Comparison of ENCODE assay signal across 27 cellular contexts in genomic region chr1:7630378-7630777, GRCh38.
DNase-seq lines count a peak whose midpoint lies in the region; ATAC-seq and TF ChIP-seq lines count a peak whose summit lies in the region.
"Had no signal": no experiment of that assay in that cellular context is flagged by ENCODE, and none has a peak within 500 bp of the region (broad histone marks: within the 10 kb centered on the region; RNA-seq: fewer than 3 reads in every experiment).

No MANE protein-coding gene starts in this region.

- H2AFZ ChIP-seq in smooth muscle cell (ENCODE audit: low read depth): no peak overlapping the region
- H2AFZ ChIP-seq: hepatocyte had no signal

- H3K36me3 ChIP-seq in smooth muscle cell (ENCODE audit: low read depth): no peaks in the 10 kb centered on the region
- H3K36me3 ChIP-seq: breast epithelium, right atrium auricular region had no signal

- H3F3A ChIP-seq in smooth muscle cell (ENCODE audit: low read depth): no peaks in the 10 kb centered on the region

- 82% methylated on average over 8 of the region's 8 CpGs for WGBS in smooth muscle cell (ENCODE audit: low lambda C conversion rate)

- H4K20me1 ChIP-seq in smooth muscle cell (ENCODE audit: low read depth): no peaks in the 10 kb centered on the region

- no peaks in the 10 kb centered on the region for H3K9me3 ChIP-seq in smooth muscle cell (replicated peaks; ENCODE audit: low read depth)
- H3K9me3 ChIP-seq: breast epithelium, right atrium auricular region had no signal

- peaks cover 9% of the 10 kb centered on the region for H3K27me3 ChIP-seq in smooth muscle cell (ENCODE audit: low read depth)
- H3K27me3 ChIP-seq: right atrium auricular region had no signal

- no peak overlapping the region for H3K9ac ChIP-seq in smooth muscle cell (ENCODE audit: low read depth)

- no peak overlapping the region for H3K4me2 ChIP-seq in smooth muscle cell
- H3K4me2 ChIP-seq: hepatocyte had no signal

- no peaks in the 10 kb centered on the region for H3K4me1 ChIP-seq in smooth muscle cell (ENCODE audit: low read depth)
- H3K4me1 ChIP-seq: breast epithelium had no signal

- DNase-seq in NCI-H2081 (lab: John Stamatoyannopoulos, UW) (peak; percentile 43 to 64), NCI-H2081 treated with DMSO at 0.1 percent for 48 hours (lab: John Stamatoyannopoulos, UW) (no peak), NCI-H1436 treated with DMSO at 0.1 percent for 48 hours (lab: John Stamatoyannopoulos, UW) (peak; percentile 59), renal cortical epithelial cell (ENCODE audit: low read depth) (peak; percentile 87), smooth muscle cell (lab: John Stamatoyannopoulos, UW; ENCODE audit: unreplicated experiment) (no peak), HEK293T (ENCODE audit: extremely low spot score) (no peak)
- DNase-seq: activated CD4-positive, alpha-beta T cell treated with anti-CD3 and anti-CD28 coated beads, Interleukin-2, amount 50 U/mL, for 1 hour; activated CD4-positive, CD25-positive, alpha-beta regulatory T cell; activated effector memory CD4-positive, alpha-beta T cell treated with anti-CD3 and anti-CD28 coated beads, Interleukin-2, amount 50 U/mL, for 16 hours; activated naive CD8-positive, alpha-beta T cell treated with anti-CD3 and anti-CD28 coated beads for 36 hours; activated T-cell treated with anti-CD3 and anti-CD28 coated beads, Interleukin-2, amount 50 U/mL, for 1 hour; anterior cingulate cortex; CD4-positive, CD25-positive, alpha-beta regulatory T cell; IMR-90; left cardiac atrium; NCI-H2029; NCI-H446; nephron progenitor cell; OCI-M1; small intestine; stimulated activated naive CD4-positive, alpha-beta T cell had no signal

- POLR2A ChIA-PET in HEK293T (lab: Yijun Ruan, JAX): no interaction called here

- no peaks in the 10 kb centered on the region for H3K79me2 ChIP-seq in smooth muscle cell (ENCODE audit: low read depth)
- H3K79me2 ChIP-seq: hepatocyte had no signal

- TF ChIP-seq CTCF in smooth muscle cell (IDR thresholded peaks at IDR 0.05; ENCODE audit: borderline replicate concordance, insufficient read depth, poor library complexity, severe bottlenecking): no peak

- peak; percentile 35; the same call in 1 of the 3 replicates for ATAC-seq in SK-N-SH treated with all-trans-retinoic acid at 6 μM for 48 hours
- ATAC-seq in HG03439 (IDR thresholded peaks at IDR 0.05; ENCODE audit: unreplicated experiment): no peak
- ATAC-seq: left cardiac atrium had no signal

- CTCF ChIA-PET in HEK293T (lab: Yijun Ruan, JAX): no interaction called here

- no peak overlapping the region for H3K4me3 ChIP-seq in smooth muscle cell
- H3K4me3 ChIP-seq: breast epithelium, hepatocyte, right atrium auricular region had no signal

- no peak overlapping the region for H3K27ac ChIP-seq in smooth muscle cell (ENCODE audit: low read depth)
- H3K27ac ChIP-seq: breast epithelium, hepatocyte, right atrium auricular region, RWPE1 had no signal

TF ChIP-seq in SK-N-SH treated with all-trans-retinoic acid at 6 μM for 48 hours, 23 proteins besides CTCF, POLR2A, EP300 and RAD21 (continues in another document):
- TF ChIP-seq ZFP30 (CRISPR knock-in tag; IDR thresholded peaks at IDR 0.05): no peak
- no peak for TF ChIP-seq PPARA (CRISPR knock-in tag; IDR thresholded peaks at IDR 0.05; ENCODE audit: borderline replicate concordance)
- TF ChIP-seq ESRRG (CRISPR knock-in tag; IDR thresholded peaks at IDR 0.05): no peak
- TF ChIP-seq POU6F1 (CRISPR knock-in tag; IDR thresholded peaks at IDR 0.05; ENCODE audit: borderline replicate concordance, low read depth): no peak
- no peak for TF ChIP-seq ZNF565 (CRISPR knock-in tag; conservative IDR thresholded peaks at IDR 0.05; ENCODE audit: low read depth)
- TF ChIP-seq ISL1 (CRISPR knock-in tag; IDR thresholded peaks at IDR 0.05): peak; percentile 38
- TF ChIP-seq ZFP3 (CRISPR knock-in tag; IDR thresholded peaks at IDR 0.05): no peak
- TF ChIP-seq TSHZ2 (CRISPR knock-in tag; IDR thresholded peaks at IDR 0.05): peak; percentile 92; the same call in 1 of the 2 replicates
- no peak for TF ChIP-seq SNAI2 (CRISPR knock-in tag; IDR thresholded peaks at IDR 0.05)

TF ChIP-seq in HEK293T, 16 proteins besides CTCF, POLR2A, EP300 and RAD21:
- TF ChIP-seq SP1 (IDR thresholded peaks at IDR 0.05) (no peak), CTBP1 (IDR thresholded peaks at IDR 0.05; ENCODE audit: borderline replicate concordance) (no peak), TARDBP (IDR thresholded peaks at IDR 0.05) (no peak), L3MBTL2 (conservative IDR thresholded peaks at IDR 0.05) (no peak), ELF4 (IDR thresholded peaks at IDR 0.05) (no peak), SUZ12 (IDR thresholded peaks at IDR 0.05) (no peak), LEF1 (IDR thresholded peaks at IDR 0.05; ENCODE audit: borderline replicate concordance) (no peak), FOXM1 (IDR thresholded peaks at IDR 0.05; ENCODE audit: borderline replicate concordance) (no peak), FOXA1 (IDR thresholded peaks at IDR 0.05) (no peak)

Comparison
In these comparisons a context has a peak if more than half of its experiments do, and no peak if none do; other contexts are left out.
1. DNase-seq: peak in NCI-H2081 (2 of 2), NCI-H1436 treated with DMSO at 0.1 percent for 48 hours (single experiment) and renal cortical epithelial cell (single experiment); none in NCI-H2081 treated with DMSO at 0.1 percent for 48 hours (single experiment), smooth muscle cell (single experiment) and HEK293T (single experiment).